31 cellular contexts compared by ENCODE assay signal in the genomic region with DNA sequence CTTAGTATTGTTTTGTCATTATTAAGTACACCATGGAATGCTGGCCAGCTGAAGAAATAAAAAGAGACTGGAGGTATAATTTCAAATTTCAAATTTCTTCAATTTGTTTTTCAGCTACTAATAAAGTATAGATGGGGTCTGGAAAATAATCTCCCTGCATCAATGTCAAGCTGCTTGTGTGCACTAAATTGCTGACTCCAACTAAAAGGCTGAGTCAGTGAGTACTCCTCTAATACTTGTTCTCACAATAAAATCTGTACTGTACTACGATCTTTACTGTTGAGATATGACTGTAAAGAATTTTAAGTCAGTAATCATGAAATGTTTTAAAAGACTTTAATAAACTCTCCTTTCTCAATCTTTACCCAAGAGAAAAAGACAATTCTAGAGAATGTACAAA.
"Had no signal": no experiment of that assay in that cellular context is flagged by ENCODE, and none has a peak within 500 bp of the region (broad histone marks: within the 10 kb centered on the region; RNA-seq: fewer than 3 reads in every experiment).

No MANE protein-coding gene starts in this region.

- H3K79me2 ChIP-seq: parathyroid adenoma had no signal

- H2AFZ ChIP-seq: neural progenitor cell, parathyroid adenoma had no signal

- H3K4me1 ChIP-seq: neural progenitor cell, parathyroid adenoma, psoas muscle, spleen, suprapubic skin, testis, tibial artery, transverse colon, upper lobe of right lung, uterus had no signal

- H3K4me3 ChIP-seq: neural progenitor cell, ovary, psoas muscle, skin epidermis, smooth muscle cell, spleen, suprapubic skin, testis, tibial artery, transverse colon, upper lobe of right lung, uterus had no signal

- H3K27me3 ChIP-seq: neural progenitor cell, ovary, spleen, suprapubic skin, testis, tibial artery, transverse colon, upper lobe of right lung, uterus had no signal

- H3K27ac Mint-ChIP-seq: naive thymus-derived CD4-positive, alpha-beta T cell; natural killer cell; nephron; neural progenitor cell; progenitor cell of endocrine pancreas; stimulated activated effector memory CD8-positive, alpha-beta T cell treated with anti-CD3 and anti-CD28 coated beads, Interleukin-12 subunit alpha, Interleukin-12 subunit beta, amount 100 ng/mL, for 72 hours; stimulated activated naive B cell treated with anti-CD40 and anti-IgM and Interleukin-4, amounts not matched to agents 10 μg/mL and 1 μg/mL and 100 μg/mL, for 72 hours; stimulated activated naive CD8-positive, alpha-beta T cell treated with anti-CD3 and anti-CD28 coated beads, Interleukin-15, Interleukin-2, amounts not matched to agents 100 ng/mL and 50 ng/mL, for 24 hours; type B pancreatic cell had no signal

- H3K4me2 ChIP-seq: neural progenitor cell, smooth muscle cell had no signal

- DNase-seq: naive thymus-derived CD4-positive, alpha-beta T cell; natural killer cell; occipital lobe; ovary; posterior cingulate gyrus; psoas muscle; right cardiac atrium; spleen; stimulated activated CD4-positive, alpha-beta T cell treated with anti-CD3 and anti-CD28 coated beads, Interleukin-12 subunit alpha, Interleukin-12 subunit beta, amount 100 ng/mL, for 4 hours; stimulated activated CD4-positive, alpha-beta T cell treated with anti-CD3 and anti-CD28 coated beads, Interleukin-2, amount 100 ng/mL, for 24 hours; stimulated activated CD4-positive, alpha-beta T cell treated with anti-CD3 and anti-CD28 coated beads, Interleukin-2, amount 100 ng/mL, for 48 hours; stimulated activated CD4-positive, alpha-beta T cell treated with anti-CD3 and anti-CD28 coated beads, Interleukin-4, amount 100 ng/mL, for 24 hours; stimulated activated naive B cell treated with anti-CD40 and anti-IgM and Interleukin-4, amounts not matched to agents 10 μg/mL and 1 μg/mL and 100 μg/mL, for 72 hours; stimulated activated naive CD4-positive, alpha-beta T cell treated with Interleukin-2 at 50 U/mL for 16 hours; substantia nigra; testis; tibial artery; transverse colon; upper lobe of right lung; uterus had no signal

- H3K27ac ChIP-seq: neural progenitor cell, ovary, parathyroid adenoma, psoas muscle, skin epidermis, spleen, suprapubic skin, testis, tibial artery, transverse colon, upper lobe of right lung, uterus had no signal

- ATAC-seq: naive thymus-derived CD4-positive, alpha-beta T cell; natural killer cell; psoas muscle; right cardiac atrium; sciatic nerve; stimulated activated effector memory CD8-positive, alpha-beta T cell treated with anti-CD3 and anti-CD28 coated beads, Interleukin-12 subunit alpha, Interleukin-12 subunit beta, amount 100 ng/mL, for 72 hours; stimulated activated naive B cell treated with anti-CD40 and anti-IgM and Interleukin-4, amounts not matched to agents 10 μg/mL and 1 μg/mL and 100 μg/mL, for 72 hours; upper lobe of right lung had no signal

- H3K36me3 ChIP-seq: neural progenitor cell, ovary, spleen, suprapubic skin, upper lobe of right lung, uterus had no signal

- H3K36me3 Mint-ChIP-seq: naive thymus-derived CD4-positive, alpha-beta T cell; natural killer cell; stimulated activated effector memory CD8-positive, alpha-beta T cell treated with anti-CD3 and anti-CD28 coated beads, Interleukin-12 subunit alpha, Interleukin-12 subunit beta, amount 100 ng/mL, for 72 hours; stimulated activated naive B cell treated with anti-CD40 and anti-IgM and Interleukin-4, amounts not matched to agents 10 μg/mL and 1 μg/mL and 100 μg/mL, for 72 hours; type B pancreatic cell had no signal

- H3K9ac ChIP-seq: neural progenitor cell, parathyroid adenoma had no signal

- H3K9me3 ChIP-seq: ovary, psoas muscle, spleen, suprapubic skin, testis, tibial artery, transverse colon, upper lobe of right lung, uterus had no signal

- H3K9me3 Mint-ChIP-seq: nephron; neural progenitor cell; stimulated activated effector memory CD8-positive, alpha-beta T cell treated with anti-CD3 and anti-CD28 coated beads, Interleukin-12 subunit alpha, Interleukin-12 subunit beta, amount 100 ng/mL, for 72 hours; stimulated activated naive B cell treated with anti-CD40 and anti-IgM and Interleukin-4, amounts not matched to agents 10 μg/mL and 1 μg/mL and 100 μg/mL, for 72 hours; stimulated activated naive CD8-positive, alpha-beta T cell treated with anti-CD3 and anti-CD28 coated beads, Interleukin-15, Interleukin-2, amounts not matched to agents 100 ng/mL and 50 ng/mL, for 24 hours; type B pancreatic cell had no signal
